ENCODE assay signal across 11 cellular contexts in the genomic region with DNA sequence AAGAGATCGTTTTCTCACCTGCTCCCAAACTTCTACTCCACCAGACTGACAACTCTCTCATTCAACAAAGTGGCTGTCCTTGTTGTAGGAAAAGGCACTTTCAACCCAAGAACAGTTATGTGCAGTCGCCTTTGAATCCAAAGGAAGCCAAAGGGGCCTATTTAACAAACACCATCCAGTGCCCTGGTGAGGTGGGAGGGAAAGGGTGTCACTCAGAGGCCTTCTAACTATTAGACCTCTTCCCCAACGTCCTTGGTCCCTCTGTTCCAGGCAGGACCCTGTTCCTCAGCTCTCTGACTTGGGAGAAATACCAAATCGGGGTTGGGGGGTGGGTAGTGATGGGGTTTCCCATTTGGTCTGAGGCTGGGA. TPM values are rescaled to one million over a fixed set of nuclear protein-coding genes. Genes with fewer than 3 reads are reported as not detected.
DNase-seq lines count a peak whose midpoint lies in the region; ATAC-seq and TF ChIP-seq lines count a peak whose summit lies in the region.
"Had no signal": no experiment of that assay in that cellular context is flagged by ENCODE, and none has a peak within 500 bp of the region (broad histone marks: within the 10 kb centered on the region; RNA-seq: fewer than 3 reads in every experiment).

No MANE protein-coding gene starts in this region.

- intact Hi-C loops in activated naive CD4-positive, alpha-beta T cell treated with anti-CD3 and anti-CD28 coated beads for 36 hours (cut with micrococcal nuclease): loop anchor here (1.0 to 10.0 kb wide), 6 partner anchors 32 to 476 kb away; a partner anchor contains a TSS
- intact Hi-C loops in activated T-helper 2 cell treated with anti-CD3 and anti-CD28 coated beads, Interferon-gamma antibody, Interleukin-2, Interleukin-4, amounts not matched to agents 10 μg/mL and 5 μg/mL and 100 μg/mL, durations not matched to agents 14 hours and 24 hours and 36 hours (cut with micrococcal nuclease): loop anchor here (5.0 to 10.0 kb wide), 4 partner anchors 64 to 534 kb away; no protein-coding TSS in a partner anchor

- ATAC-seq in thoracic aorta (ENCODE audit: insufficient number of reproducible peaks, low FRiP score, low read depth): no peak

- H3K4me1 Mint-ChIP-seq in activated naive CD4-positive, alpha-beta T cell treated with anti-CD3 and anti-CD28 coated beads for 36 hours (ENCODE audit: low read depth): peaks cover 19% of the 10 kb centered on the region
- peaks cover 9% of the 10 kb centered on the region for H3K4me1 Mint-ChIP-seq in activated T-helper 2 cell treated with anti-CD3 and anti-CD28 coated beads, Interferon-gamma antibody, Interleukin-2, Interleukin-4, amounts not matched to agents 10 μg/mL and 5 μg/mL and 100 μg/mL, durations not matched to agents 14 hours and 24 hours and 36 hours (ENCODE audit: low read depth)

- H3K4me3 ChIP-seq in iPS-20b (ENCODE audit: low read length) (peak overlapping the region; percentile 95), thoracic aorta (peak overlapping the region; percentile 92)

- H3K4me3 Mint-ChIP-seq in activated naive CD4-positive, alpha-beta T cell treated with anti-CD3 and anti-CD28 coated beads for 36 hours: peak overlapping the region; percentile 61
- H3K4me3 Mint-ChIP-seq in activated T-helper 2 cell treated with anti-CD3 and anti-CD28 coated beads, Interferon-gamma antibody, Interleukin-2, Interleukin-4, amounts not matched to agents 10 μg/mL and 5 μg/mL and 100 μg/mL, durations not matched to agents 14 hours and 24 hours and 36 hours (ENCODE audit: low read depth): peak overlapping the region; percentile 68

- no peak for TF ChIP-seq CTCF in thoracic aorta (IDR thresholded peaks at IDR 0.05)

- H3K27me3 ChIP-seq in iPS-20b (ENCODE audit: insufficient read depth, low read length) (peaks cover 18% of the 10 kb centered on the region), thoracic aorta (replicated peaks; ENCODE audit: insufficient read depth) (no peaks in the 10 kb centered on the region)
- H3K27me3 ChIP-seq: right atrium auricular region had no signal

- no peaks in the 10 kb centered on the region for H3K9me3 Mint-ChIP-seq in activated naive CD4-positive, alpha-beta T cell treated with anti-CD3 and anti-CD28 coated beads for 36 hours
- no peaks in the 10 kb centered on the region for H3K9me3 Mint-ChIP-seq in activated T-helper 2 cell treated with anti-CD3 and anti-CD28 coated beads, Interferon-gamma antibody, Interleukin-2, Interleukin-4, amounts not matched to agents 10 μg/mL and 5 μg/mL and 100 μg/mL, durations not matched to agents 14 hours and 24 hours and 36 hours

- peaks cover 14% of the 10 kb centered on the region for H3K4me1 ChIP-seq in iPS-20b (ENCODE audit: insufficient read depth, low read length)
- peaks cover 0 to 20% of the 10 kb centered on the region in 2 donors for H3K4me1 ChIP-seq in thoracic aorta (ENCODE audit: control insufficient read depth in 1 of 2, low read depth in 2 of 2)

- no peak overlapping the region; the same call in 1 of the 2 replicates for H3K9ac ChIP-seq in iPS-20b (ENCODE audit: low read depth, low read length)
- H3K9ac ChIP-seq: KMS-11 had no signal

- H3K9me3 ChIP-seq in iPS-20b (ENCODE audit: insufficient read depth, low read depth, low read length) (no peaks in the 10 kb centered on the region), thoracic aorta (no peaks in the 10 kb centered on the region)
- H3K9me3 ChIP-seq: right atrium auricular region had no signal

- H3K27ac Mint-ChIP-seq in activated naive CD4-positive, alpha-beta T cell treated with anti-CD3 and anti-CD28 coated beads for 36 hours: no peak overlapping the region
- H3K27ac Mint-ChIP-seq in activated T-helper 2 cell treated with anti-CD3 and anti-CD28 coated beads, Interferon-gamma antibody, Interleukin-2, Interleukin-4, amounts not matched to agents 10 μg/mL and 5 μg/mL and 100 μg/mL, durations not matched to agents 14 hours and 24 hours and 36 hours: no peak overlapping the region

- no peaks in the 10 kb centered on the region for H3K36me3 Mint-ChIP-seq in activated naive CD4-positive, alpha-beta T cell treated with anti-CD3 and anti-CD28 coated beads for 36 hours (ENCODE audit: low read depth)
- H3K36me3 Mint-ChIP-seq in activated T-helper 2 cell treated with anti-CD3 and anti-CD28 coated beads, Interferon-gamma antibody, Interleukin-2, Interleukin-4, amounts not matched to agents 10 μg/mL and 5 μg/mL and 100 μg/mL, durations not matched to agents 14 hours and 24 hours and 36 hours (ENCODE audit: low read depth): no peaks in the 10 kb centered on the region

- peaks cover 59% of the 10 kb centered on the region for H3K27me3 Mint-ChIP-seq in activated naive CD4-positive, alpha-beta T cell treated with anti-CD3 and anti-CD28 coated beads for 36 hours (ENCODE audit: low read depth)
- peaks cover 57% of the 10 kb centered on the region for H3K27me3 Mint-ChIP-seq in activated T-helper 2 cell treated with anti-CD3 and anti-CD28 coated beads, Interferon-gamma antibody, Interleukin-2, Interleukin-4, amounts not matched to agents 10 μg/mL and 5 μg/mL and 100 μg/mL, durations not matched to agents 14 hours and 24 hours and 36 hours (ENCODE audit: low read depth)

- H3K27ac ChIP-seq in iPS-20b (ENCODE audit: low read length) (no peak overlapping the region), thoracic aorta (no peak overlapping the region)
- H3K27ac ChIP-seq: KMS-11, right atrium auricular region had no signal

- CTCF ChIA-PET in activated naive CD4-positive, alpha-beta T cell treated with anti-CD3 and anti-CD28 coated beads for 36 hours (lab: Charles Lee): no interaction called here

- DNase-seq in activated naive CD4-positive, alpha-beta T cell treated with anti-CD3 and anti-CD28 coated beads for 36 hours: no peak
- no peak for DNase-seq in activated naive CD4-positive, alpha-beta T cell treated with Interleukin-2 at 50 U/mL for 16 hours
- DNase-seq in activated T-helper 2 cell treated with anti-CD3 and anti-CD28 coated beads, Interferon-gamma antibody, Interleukin-2, Interleukin-4, amounts not matched to agents 10 μg/mL and 5 μg/mL and 100 μg/mL, durations not matched to agents 14 hours and 24 hours and 36 hours (ENCODE audit: low spot score): no peak
- DNase-seq in thoracic aorta (ENCODE audit: low spot score): no peak
- no peak for DNase-seq in SIG-M5 (lab: John Stamatoyannopoulos, UW)
- no peak for DNase-seq in H4 (ENCODE audit: low spot score)
- DNase-seq in germinal center (ENCODE audit: low spot score): no peak
- DNase-seq: DMS 273 treated with DMSO at 0.1 percent for 48 hours had no signal

- H3K36me3 ChIP-seq in iPS-20b (ENCODE audit: insufficient read depth, low read depth, low read length): peaks cover 34% of the 10 kb centered on the region
- H3K36me3 ChIP-seq in thoracic aorta: no peaks in the 10 kb centered on the region
- H3K36me3 ChIP-seq: right atrium auricular region had no signal

RNA-seq across cellular contexts. Expression of a gene that starts 3.2 kb away (rescaled TPM):
- not detected for total RNA-seq in activated naive CD4-positive, alpha-beta T cell treated with anti-CD3 and anti-CD28 coated beads for 36 hours
- total RNA-seq in activated T-helper 2 cell treated with anti-CD3 and anti-CD28 coated beads, Interferon-gamma antibody, Interleukin-2, Interleukin-4, amounts not matched to agents 10 μg/mL and 5 μg/mL and 100 μg/mL, durations not matched to agents 14 hours and 24 hours and 36 hours: 1.1 and 1.3 TPM in 2 replicates
- total RNA-seq in thoracic aorta: 10 to 100 TPM in 1 of 2 donors, 1 to 10 TPM in 1; 6.4 to 14.0 TPM
- total RNA-seq in H4 (2014; rRNA removed; shearing (Covaris generic)): 8.3 and 12.6 TPM in 2 replicates

RNA-seq across cellular contexts. Expression of a gene that starts 13.6 kb away (rescaled TPM):
- 10 to 100 TPM; 44.0 to 44.2 TPM for total RNA-seq in activated naive CD4-positive, alpha-beta T cell treated with anti-CD3 and anti-CD28 coated beads for 36 hours
- 56.2 and 57.5 TPM in 2 replicates for total RNA-seq in activated T-helper 2 cell treated with anti-CD3 and anti-CD28 coated beads, Interferon-gamma antibody, Interleukin-2, Interleukin-4, amounts not matched to agents 10 μg/mL and 5 μg/mL and 100 μg/mL, durations not matched to agents 14 hours and 24 hours and 36 hours
- total RNA-seq in thoracic aorta: 10 to 100 TPM; 32.4 to 52.3 TPM
- 65.5 and 76.7 TPM in 2 replicates for total RNA-seq in H4 (2014; rRNA removed; shearing (Covaris generic))
